2 cellular contexts compared by ENCODE assay signal in the genomic region with DNA sequence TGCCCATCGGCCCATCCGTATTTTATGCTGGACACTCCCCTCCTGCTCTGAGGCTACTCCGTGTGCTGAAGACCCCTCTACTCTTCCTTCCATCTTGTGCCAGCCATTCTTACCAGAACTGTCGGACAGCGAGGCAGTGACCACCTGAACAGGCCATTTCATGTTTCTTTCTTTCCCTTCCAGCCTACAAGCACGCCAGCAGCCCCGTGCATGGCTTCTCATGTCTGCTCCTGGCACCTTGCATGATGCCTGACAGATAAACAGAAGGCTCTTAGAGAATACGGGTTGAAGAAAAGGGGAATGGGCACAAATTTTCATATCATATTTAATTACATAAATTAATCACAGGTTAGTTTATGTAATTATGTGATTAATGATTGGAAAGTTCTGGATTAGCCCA.
TF ChIP-seq lines count a peak whose summit lies in the region.

No MANE protein-coding gene starts in this region.

TF ChIP-seq in WTC11, 78 proteins besides CTCF, POLR2A, EP300 and RAD21 (continued from another document):
- TF ChIP-seq, protein P1, sequence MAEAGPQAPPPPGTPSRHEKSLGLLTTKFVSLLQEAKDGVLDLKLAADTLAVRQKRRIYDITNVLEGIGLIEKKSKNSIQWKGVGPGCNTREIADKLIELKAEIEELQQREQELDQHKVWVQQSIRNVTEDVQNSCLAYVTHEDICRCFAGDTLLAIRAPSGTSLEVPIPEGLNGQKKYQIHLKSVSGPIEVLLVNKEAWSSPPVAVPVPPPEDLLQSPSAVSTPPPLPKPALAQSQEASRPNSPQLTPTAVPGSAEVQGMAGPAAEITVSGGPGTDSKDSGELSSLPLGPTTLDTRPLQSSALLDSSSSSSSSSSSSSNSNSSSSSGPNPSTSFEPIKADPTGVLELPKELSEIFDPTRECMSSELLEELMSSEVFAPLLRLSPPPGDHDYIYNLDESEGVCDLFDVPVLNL (CRISPR knock-in tag; IDR thresholded peaks at IDR 0.05; ENCODE audit: borderline replicate concordance, low read depth) = no peak
- TF ChIP-seq, protein P2, sequence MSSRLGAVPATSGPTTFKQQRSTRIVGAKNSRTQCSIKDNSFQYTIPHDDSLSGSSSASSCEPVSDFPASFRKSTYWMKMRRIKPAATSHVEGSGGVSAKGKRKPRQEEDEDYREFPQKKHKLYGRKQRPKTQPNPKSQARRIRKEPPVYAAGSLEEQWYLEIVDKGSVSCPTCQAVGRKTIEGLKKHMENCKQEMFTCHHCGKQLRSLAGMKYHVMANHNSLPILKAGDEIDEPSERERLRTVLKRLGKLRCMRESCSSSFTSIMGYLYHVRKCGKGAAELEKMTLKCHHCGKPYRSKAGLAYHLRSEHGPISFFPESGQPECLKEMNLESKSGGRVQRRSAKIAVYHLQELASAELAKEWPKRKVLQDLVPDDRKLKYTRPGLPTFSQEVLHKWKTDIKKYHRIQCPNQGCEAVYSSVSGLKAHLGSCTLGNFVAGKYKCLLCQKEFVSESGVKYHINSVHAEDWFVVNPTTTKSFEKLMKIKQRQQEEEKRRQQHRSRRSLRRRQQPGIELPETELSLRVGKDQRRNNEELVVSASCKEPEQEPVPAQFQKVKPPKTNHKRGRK (CRISPR knock-in tag; IDR thresholded peaks at IDR 0.05; ENCODE audit: borderline replicate concordance) = no peak
- TF ChIP-seq, protein P3, sequence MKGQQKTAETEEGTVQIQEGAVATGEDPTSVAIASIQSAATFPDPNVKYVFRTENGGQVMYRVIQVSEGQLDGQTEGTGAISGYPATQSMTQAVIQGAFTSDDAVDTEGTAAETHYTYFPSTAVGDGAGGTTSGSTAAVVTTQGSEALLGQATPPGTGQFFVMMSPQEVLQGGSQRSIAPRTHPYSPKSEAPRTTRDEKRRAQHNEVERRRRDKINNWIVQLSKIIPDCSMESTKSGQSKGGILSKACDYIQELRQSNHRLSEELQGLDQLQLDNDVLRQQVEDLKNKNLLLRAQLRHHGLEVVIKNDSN (CRISPR knock-in tag; IDR thresholded peaks at IDR 0.05) = no peak
- no peak for TF ChIP-seq ETV6 (CRISPR knock-in tag; IDR thresholded peaks at IDR 0.05)
- TF ChIP-seq JUN (CRISPR knock-in tag; IDR thresholded peaks at IDR 0.05) = no peak
- no peak for TF ChIP-seq FOXJ3 (CRISPR knock-in tag; IDR thresholded peaks at IDR 0.05; ENCODE audit: borderline replicate concordance)
- no peak for TF ChIP-seq NFYB (CRISPR knock-in tag; conservative IDR thresholded peaks at IDR 0.05; ENCODE audit: low read depth)
- no peak for TF ChIP-seq NR2C2 (CRISPR knock-in tag; IDR thresholded peaks at IDR 0.05)
- TF ChIP-seq, protein P4, sequence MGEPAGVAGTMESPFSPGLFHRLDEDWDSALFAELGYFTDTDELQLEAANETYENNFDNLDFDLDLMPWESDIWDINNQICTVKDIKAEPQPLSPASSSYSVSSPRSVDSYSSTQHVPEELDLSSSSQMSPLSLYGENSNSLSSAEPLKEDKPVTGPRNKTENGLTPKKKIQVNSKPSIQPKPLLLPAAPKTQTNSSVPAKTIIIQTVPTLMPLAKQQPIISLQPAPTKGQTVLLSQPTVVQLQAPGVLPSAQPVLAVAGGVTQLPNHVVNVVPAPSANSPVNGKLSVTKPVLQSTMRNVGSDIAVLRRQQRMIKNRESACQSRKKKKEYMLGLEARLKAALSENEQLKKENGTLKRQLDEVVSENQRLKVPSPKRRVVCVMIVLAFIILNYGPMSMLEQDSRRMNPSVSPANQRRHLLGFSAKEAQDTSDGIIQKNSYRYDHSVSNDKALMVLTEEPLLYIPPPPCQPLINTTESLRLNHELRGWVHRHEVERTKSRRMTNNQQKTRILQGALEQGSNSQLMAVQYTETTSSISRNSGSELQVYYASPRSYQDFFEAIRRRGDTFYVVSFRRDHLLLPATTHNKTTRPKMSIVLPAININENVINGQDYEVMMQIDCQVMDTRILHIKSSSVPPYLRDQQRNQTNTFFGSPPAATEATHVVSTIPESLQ (CRISPR knock-in tag; IDR thresholded peaks at IDR 0.05) = no peak
- TF ChIP-seq CBFB (CRISPR knock-in tag; IDR thresholded peaks at IDR 0.05; ENCODE audit: low read depth) = no peak
TF ChIP-seq in WTC11: peak in this region for 0.

TF ChIP-seq in H1, 55 proteins besides CTCF, POLR2A, EP300 and RAD21 (continued from another document):
- TF ChIP-seq RNF2 (IDR thresholded peaks at IDR 0.05; ENCODE audit: borderline replicate concordance, low read depth, low read length, missing control alignments, poor library complexity, severe bottlenecking) (no peak), RFX5 (IDR thresholded peaks at IDR 0.05; ENCODE audit: borderline replicate concordance, low read depth, low read length) (no peak), SIX5 (IDR thresholded peaks at IDR 0.05; ENCODE audit: low read depth, low read length) (no peak), NRF1 (IDR thresholded peaks at IDR 0.05; ENCODE audit: low read depth, low read length) (no peak), KDM4A (IDR thresholded peaks at IDR 0.05; ENCODE audit: low read depth, low read length, severe bottlenecking) (no peak)
- TF ChIP-seq, protein P5, sequence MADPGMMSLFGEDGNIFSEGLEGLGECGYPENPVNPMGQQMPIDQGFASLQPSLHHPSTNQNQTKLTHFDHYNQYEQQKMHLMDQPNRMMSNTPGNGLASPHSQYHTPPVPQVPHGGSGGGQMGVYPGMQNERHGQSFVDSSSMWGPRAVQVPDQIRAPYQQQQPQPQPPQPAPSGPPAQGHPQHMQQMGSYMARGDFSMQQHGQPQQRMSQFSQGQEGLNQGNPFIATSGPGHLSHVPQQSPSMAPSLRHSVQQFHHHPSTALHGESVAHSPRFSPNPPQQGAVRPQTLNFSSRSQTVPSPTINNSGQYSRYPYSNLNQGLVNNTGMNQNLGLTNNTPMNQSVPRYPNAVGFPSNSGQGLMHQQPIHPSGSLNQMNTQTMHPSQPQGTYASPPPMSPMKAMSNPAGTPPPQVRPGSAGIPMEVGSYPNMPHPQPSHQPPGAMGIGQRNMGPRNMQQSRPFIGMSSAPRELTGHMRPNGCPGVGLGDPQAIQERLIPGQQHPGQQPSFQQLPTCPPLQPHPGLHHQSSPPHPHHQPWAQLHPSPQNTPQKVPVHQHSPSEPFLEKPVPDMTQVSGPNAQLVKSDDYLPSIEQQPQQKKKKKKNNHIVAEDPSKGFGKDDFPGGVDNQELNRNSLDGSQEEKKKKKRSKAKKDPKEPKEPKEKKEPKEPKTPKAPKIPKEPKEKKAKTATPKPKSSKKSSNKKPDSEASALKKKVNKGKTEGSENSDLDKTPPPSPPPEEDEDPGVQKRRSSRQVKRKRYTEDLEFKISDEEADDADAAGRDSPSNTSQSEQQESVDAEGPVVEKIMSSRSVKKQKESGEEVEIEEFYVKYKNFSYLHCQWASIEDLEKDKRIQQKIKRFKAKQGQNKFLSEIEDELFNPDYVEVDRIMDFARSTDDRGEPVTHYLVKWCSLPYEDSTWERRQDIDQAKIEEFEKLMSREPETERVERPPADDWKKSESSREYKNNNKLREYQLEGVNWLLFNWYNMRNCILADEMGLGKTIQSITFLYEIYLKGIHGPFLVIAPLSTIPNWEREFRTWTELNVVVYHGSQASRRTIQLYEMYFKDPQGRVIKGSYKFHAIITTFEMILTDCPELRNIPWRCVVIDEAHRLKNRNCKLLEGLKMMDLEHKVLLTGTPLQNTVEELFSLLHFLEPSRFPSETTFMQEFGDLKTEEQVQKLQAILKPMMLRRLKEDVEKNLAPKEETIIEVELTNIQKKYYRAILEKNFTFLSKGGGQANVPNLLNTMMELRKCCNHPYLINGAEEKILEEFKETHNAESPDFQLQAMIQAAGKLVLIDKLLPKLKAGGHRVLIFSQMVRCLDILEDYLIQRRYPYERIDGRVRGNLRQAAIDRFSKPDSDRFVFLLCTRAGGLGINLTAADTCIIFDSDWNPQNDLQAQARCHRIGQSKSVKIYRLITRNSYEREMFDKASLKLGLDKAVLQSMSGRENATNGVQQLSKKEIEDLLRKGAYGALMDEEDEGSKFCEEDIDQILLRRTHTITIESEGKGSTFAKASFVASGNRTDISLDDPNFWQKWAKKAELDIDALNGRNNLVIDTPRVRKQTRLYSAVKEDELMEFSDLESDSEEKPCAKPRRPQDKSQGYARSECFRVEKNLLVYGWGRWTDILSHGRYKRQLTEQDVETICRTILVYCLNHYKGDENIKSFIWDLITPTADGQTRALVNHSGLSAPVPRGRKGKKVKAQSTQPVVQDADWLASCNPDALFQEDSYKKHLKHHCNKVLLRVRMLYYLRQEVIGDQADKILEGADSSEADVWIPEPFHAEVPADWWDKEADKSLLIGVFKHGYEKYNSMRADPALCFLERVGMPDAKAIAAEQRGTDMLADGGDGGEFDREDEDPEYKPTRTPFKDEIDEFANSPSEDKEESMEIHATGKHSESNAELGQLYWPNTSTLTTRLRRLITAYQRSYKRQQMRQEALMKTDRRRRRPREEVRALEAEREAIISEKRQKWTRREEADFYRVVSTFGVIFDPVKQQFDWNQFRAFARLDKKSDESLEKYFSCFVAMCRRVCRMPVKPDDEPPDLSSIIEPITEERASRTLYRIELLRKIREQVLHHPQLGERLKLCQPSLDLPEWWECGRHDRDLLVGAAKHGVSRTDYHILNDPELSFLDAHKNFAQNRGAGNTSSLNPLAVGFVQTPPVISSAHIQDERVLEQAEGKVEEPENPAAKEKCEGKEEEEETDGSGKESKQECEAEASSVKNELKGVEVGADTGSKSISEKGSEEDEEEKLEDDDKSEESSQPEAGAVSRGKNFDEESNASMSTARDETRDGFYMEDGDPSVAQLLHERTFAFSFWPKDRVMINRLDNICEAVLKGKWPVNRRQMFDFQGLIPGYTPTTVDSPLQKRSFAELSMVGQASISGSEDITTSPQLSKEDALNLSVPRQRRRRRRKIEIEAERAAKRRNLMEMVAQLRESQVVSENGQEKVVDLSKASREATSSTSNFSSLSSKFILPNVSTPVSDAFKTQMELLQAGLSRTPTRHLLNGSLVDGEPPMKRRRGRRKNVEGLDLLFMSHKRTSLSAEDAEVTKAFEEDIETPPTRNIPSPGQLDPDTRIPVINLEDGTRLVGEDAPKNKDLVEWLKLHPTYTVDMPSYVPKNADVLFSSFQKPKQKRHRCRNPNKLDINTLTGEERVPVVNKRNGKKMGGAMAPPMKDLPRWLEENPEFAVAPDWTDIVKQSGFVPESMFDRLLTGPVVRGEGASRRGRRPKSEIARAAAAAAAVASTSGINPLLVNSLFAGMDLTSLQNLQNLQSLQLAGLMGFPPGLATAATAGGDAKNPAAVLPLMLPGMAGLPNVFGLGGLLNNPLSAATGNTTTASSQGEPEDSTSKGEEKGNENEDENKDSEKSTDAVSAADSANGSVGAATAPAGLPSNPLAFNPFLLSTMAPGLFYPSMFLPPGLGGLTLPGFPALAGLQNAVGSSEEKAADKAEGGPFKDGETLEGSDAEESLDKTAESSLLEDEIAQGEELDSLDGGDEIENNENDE (IDR thresholded peaks at IDR 0.05; ENCODE audit: insufficient replicate concordance, low read length) = no peak
- TF ChIP-seq, protein P6, sequence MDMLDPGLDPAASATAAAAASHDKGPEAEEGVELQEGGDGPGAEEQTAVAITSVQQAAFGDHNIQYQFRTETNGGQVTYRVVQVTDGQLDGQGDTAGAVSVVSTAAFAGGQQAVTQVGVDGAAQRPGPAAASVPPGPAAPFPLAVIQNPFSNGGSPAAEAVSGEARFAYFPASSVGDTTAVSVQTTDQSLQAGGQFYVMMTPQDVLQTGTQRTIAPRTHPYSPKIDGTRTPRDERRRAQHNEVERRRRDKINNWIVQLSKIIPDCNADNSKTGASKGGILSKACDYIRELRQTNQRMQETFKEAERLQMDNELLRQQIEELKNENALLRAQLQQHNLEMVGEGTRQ (IDR thresholded peaks at IDR 0.05; ENCODE audit: low read length) = no peak
